Comparison of ENCODE assay signal across 1 cellular context in genomic region chr3:50256978-50257890, GRCh38.
TF ChIP-seq lines count a peak whose summit lies in the region.

No MANE protein-coding gene starts in this region.

TF ChIP-seq in K562, 482 proteins besides CTCF, POLR2A, EP300 and RAD21:
- TF ChIP-seq POLR2G (IDR thresholded peaks at IDR 0.05; ENCODE audit: low read depth, low read length) (no peak), ZBTB43 (CRISPR knock-in tag; IDR thresholded peaks at IDR 0.05) (no peak), ZKSCAN3 (CRISPR knock-in tag; IDR thresholded peaks at IDR 0.05) (no peak), ZNF764 (CRISPR knock-in tag; IDR thresholded peaks at IDR 0.05; ENCODE audit: low read depth) (no peak), MAX (CRISPR knock-in tag; IDR thresholded peaks at IDR 0.05) (no peak), TFE3 (CRISPR knock-in tag; IDR thresholded peaks at IDR 0.05) (no peak), UBTF (IDR thresholded peaks at IDR 0.05; ENCODE audit: borderline replicate concordance in 1 of 2, low read depth in 2 of 2, low read length in 2 of 2) (no peak), GTF2A2 (tag; IDR thresholded peaks at IDR 0.05) (no peak), POLR2H (tag; IDR thresholded peaks at IDR 0.05; ENCODE audit: low read depth) (no peak), CTCFL (IDR thresholded peaks at IDR 0.05; ENCODE audit: borderline replicate concordance, insufficient read depth, low read depth, low read length, poor library complexity, severe bottlenecking) (no peak), CTBP1 (IDR thresholded peaks at IDR 0.05; ENCODE audit: borderline replicate concordance) (no peak)
